13 cellular contexts compared by ENCODE assay signal in the genomic region with DNA sequence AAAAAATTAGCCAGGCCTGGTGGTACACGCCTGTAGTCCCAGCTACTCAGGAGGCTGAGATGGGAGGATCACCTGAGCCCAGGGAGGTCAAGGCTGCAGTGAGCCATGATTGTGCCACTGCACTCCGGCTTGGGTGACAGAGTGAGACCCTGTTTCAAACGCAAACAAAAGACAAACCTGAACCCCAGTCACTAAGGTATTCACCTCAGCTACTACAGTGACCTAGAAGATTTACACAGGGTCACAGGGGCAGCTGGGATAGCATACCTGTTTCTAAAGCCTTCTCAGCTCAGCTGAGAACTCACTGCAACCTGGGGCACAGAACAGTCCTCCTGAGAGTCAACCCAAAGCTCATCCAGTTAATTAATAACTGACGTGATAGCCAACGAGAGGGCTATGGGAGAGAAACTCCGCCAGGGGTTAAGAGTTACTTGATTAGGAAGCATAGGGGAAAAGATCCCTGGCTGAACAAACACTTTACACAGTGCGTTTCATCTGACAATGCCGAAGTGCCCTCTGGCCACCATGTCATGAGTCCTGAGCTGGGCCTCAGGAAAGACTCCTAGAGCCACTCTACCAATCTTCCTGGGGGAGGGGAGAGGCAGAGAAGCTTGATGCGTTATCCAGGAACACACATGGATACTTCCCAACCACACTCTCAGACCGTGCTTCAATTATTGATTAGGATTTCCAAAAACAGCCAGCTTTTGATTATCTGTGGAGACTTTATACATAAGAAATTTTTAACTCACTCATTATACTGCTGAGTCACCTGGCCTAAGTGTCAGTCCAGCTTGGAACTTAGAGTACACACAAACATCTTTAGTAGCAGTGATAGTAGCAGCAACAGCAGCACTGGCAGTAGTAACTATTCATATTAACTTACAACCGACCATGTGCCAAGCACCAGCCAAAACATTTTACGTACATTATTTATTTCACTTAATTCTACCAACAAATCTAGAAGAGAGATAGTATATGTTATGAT. TPM values are rescaled to one million over a fixed set of nuclear protein-coding genes. Genes with fewer than 3 reads are reported as not detected.
DNase-seq lines count a peak whose midpoint lies in the region; TF ChIP-seq lines count a peak whose summit lies in the region.
"Had no signal": no experiment of that assay in that cellular context is flagged by ENCODE, and none has a peak within 500 bp of the region (broad histone marks: within the 10 kb centered on the region; RNA-seq: fewer than 3 reads in every experiment).

No MANE protein-coding gene starts in this region.

- TF ChIP-seq RAD21 in SK-N-SH (IDR thresholded peaks at IDR 0.05; ENCODE audit: low read length), result no peak

- in situ Hi-C loops in GM23248 (cut with MboI), result no loop called here

- H3K27me3 ChIP-seq in BLaER1 (no peaks in the 10 kb centered on the region), GM23248 (replicated peaks; ENCODE audit: insufficient read depth) (no peaks in the 10 kb centered on the region), mesenchymal stem cell (ENCODE audit: control insufficient read depth in 1 of 2, insufficient read depth in 1 of 2, low read length in 2 of 2) (no peaks in the 10 kb centered on the region), SK-N-SH (ENCODE audit: insufficient read depth) (no peaks in the 10 kb centered on the region)

- no peaks in the 10 kb centered on the region for H3K27me3 Mint-ChIP-seq in brain

- H3K4me2 ChIP-seq in BLaER1 (no peak overlapping the region), GM23248 (ENCODE audit: unreplicated experiment) (no peak overlapping the region), mesenchymal stem cell (ENCODE audit: low read length, poor library complexity, severe bottlenecking) (no peak overlapping the region), SK-N-SH (no peak overlapping the region)

- POLR2A ChIA-PET in SK-N-SH (lab: Yijun Ruan, JAX), result no interaction called here

- no peak overlapping the region for H4K91ac ChIP-seq in mesenchymal stem cell (ENCODE audit: low read length)

- peak overlapping the region; percentile 39; the same call in 1 of the 2 replicates for H3K27ac ChIP-seq in BLaER1
- H3K27ac ChIP-seq in GM23248, result no peak overlapping the region
- no peak overlapping the region for H3K27ac ChIP-seq in mesenchymal stem cell (ENCODE audit: low read length, poor library complexity, severe bottlenecking)
- no peak overlapping the region; a peak in 1 of 4 replicates for H3K27ac ChIP-seq in SK-N-SH (ENCODE audit: low read depth in 2 of 2, low read length in 1 of 2)
- H3K27ac ChIP-seq: C4-2B had no signal

- H3K4me3 ChIP-seq in BLaER1, result no peak overlapping the region
- no peak overlapping the region for H3K4me3 ChIP-seq in GM23248
- no peak overlapping the region for H3K4me3 ChIP-seq in mesenchymal stem cell (ENCODE audit: insufficient read depth in 1 of 2, low read depth in 1 of 2, low read length in 2 of 2)
- H3K4me3 ChIP-seq in SK-N-SH (ENCODE audit: low read depth in 2 of 2, low read length in 1 of 2), result no peak overlapping the region
- H3K4me3 ChIP-seq: prostate gland had no signal

- H2BK5ac ChIP-seq in mesenchymal stem cell (ENCODE audit: low read depth, low read length, poor library complexity, severe bottlenecking), result no peak overlapping the region

- H2AK5ac ChIP-seq in mesenchymal stem cell (ENCODE audit: low read length, severe bottlenecking), result no peak overlapping the region

- peak overlapping the region; percentile 19 for H4K8ac ChIP-seq in mesenchymal stem cell (ENCODE audit: low read length)

- intact Hi-C loops in posterior vena cava (cut with DNase I), result loop anchor here in 1 of 2 donors (1.0 kb wide), 1 partner anchor 45 kb away; no protein-coding TSS in a partner anchor

- no peak for TF ChIP-seq EP300 in SK-N-SH (IDR thresholded peaks at IDR 0.05; ENCODE audit: borderline replicate concordance in 1 of 2, low read depth in 1 of 2, low read length in 1 of 2)

- peaks cover 94% of the 10 kb centered on the region for H3K4me1 ChIP-seq in BLaER1
- peaks cover 22% of the 10 kb centered on the region for H3K4me1 ChIP-seq in GM23248 (ENCODE audit: insufficient read depth)
- peaks cover 15% of the 10 kb centered on the region for H3K4me1 ChIP-seq in mesenchymal stem cell (ENCODE audit: control insufficient read depth, insufficient read depth, low read depth, low read length)
- peaks cover 18 to 20% of the 10 kb centered on the region in 2 experiments; a peak in 2 of 4 replicates for H3K4me1 ChIP-seq in SK-N-SH (ENCODE audit: control insufficient read depth in 1 of 2, insufficient read depth in 2 of 2, low read depth in 1 of 2, low read length in 1 of 2)
- H3K4me1 ChIP-seq: prostate gland had no signal

- CTCF ChIA-PET in SK-N-SH (lab: Yijun Ruan, JAX), result interaction anchor here (0.6 to 2.3 kb wide), 5 partner anchors 10 to 365 kb away, joined by 3 to 7 read pairs (median 3); no protein-coding TSS in a partner anchor

- H2BK15ac ChIP-seq in mesenchymal stem cell (ENCODE audit: low read depth, poor library complexity, severe bottlenecking), result no peak overlapping the region

- H3K79me2 ChIP-seq in GM23248 (ENCODE audit: insufficient read depth), result peaks cover 70% of the 10 kb centered on the region
- peaks cover 14% of the 10 kb centered on the region for H3K79me2 ChIP-seq in SK-N-SH (ENCODE audit: insufficient read depth)

- H3K23ac ChIP-seq in mesenchymal stem cell (ENCODE audit: low read length in 2 of 2), result no peak overlapping the region

- no peak overlapping the region for H2BK120ac ChIP-seq in mesenchymal stem cell (ENCODE audit: low read depth, low read length)

- H3K36me3 Mint-ChIP-seq in brain, result peaks cover 70% of the 10 kb centered on the region

- no peak overlapping the region for H2BK12ac ChIP-seq in mesenchymal stem cell (ENCODE audit: low read length in 2 of 2)

- H3K9me2 ChIP-seq in GM23248 (ENCODE audit: insufficient read depth) (no peaks in the 10 kb centered on the region), SK-N-SH (no peaks in the 10 kb centered on the region)

- no peak overlapping the region for H2AFZ ChIP-seq in GM23248
- no peak overlapping the region for H2AFZ ChIP-seq in mesenchymal stem cell (ENCODE audit: low read depth, low read length)
- no peak overlapping the region for H2AFZ ChIP-seq in SK-N-SH (ENCODE audit: low read depth)

- TF ChIP-seq CTCF in brain (conservative IDR thresholded peaks at IDR 0.05) (no peak), SK-N-SH (IDR thresholded peaks at IDR 0.05) (no peak)

- H4K20me1 ChIP-seq in BLaER1, result peaks cover 11% of the 10 kb centered on the region; the same call in 1 of the 2 replicates
- H4K20me1 ChIP-seq in GM23248 (ENCODE audit: insufficient read depth), result no peaks in the 10 kb centered on the region; the same call in 1 of the 2 replicates
- H4K20me1 ChIP-seq in SK-N-SH (ENCODE audit: insufficient read depth), result no peaks in the 10 kb centered on the region; the same call in 1 of the 2 replicates

- H3K14ac ChIP-seq in mesenchymal stem cell (ENCODE audit: low read length in 2 of 2), result no peak overlapping the region

- H3K9me3 Mint-ChIP-seq in brain, result peaks cover 9 to 16% (median 13%) of the 10 kb centered on the region in 5 experiments

- H3K36me3 ChIP-seq in BLaER1, result peaks cover 23% of the 10 kb centered on the region
- H3K36me3 ChIP-seq in GM23248 (ENCODE audit: low read depth), result no peaks in the 10 kb centered on the region
- H3K36me3 ChIP-seq in mesenchymal stem cell (ENCODE audit: control insufficient read depth in 1 of 2, insufficient read depth in 2 of 2, low read depth in 1 of 2, low read length in 2 of 2), result peaks cover 0 to 4% of the 10 kb centered on the region in 2 experiments
- peaks cover 0 to 2% of the 10 kb centered on the region in 2 experiments for H3K36me3 ChIP-seq in SK-N-SH (replicated peaks in 1 of 2; ENCODE audit: control insufficient read depth in 1 of 2, insufficient read depth in 2 of 2, low read length in 1 of 2)
- H3K36me3 ChIP-seq: prostate gland had no signal

- no peak overlapping the region for H3K18ac ChIP-seq in mesenchymal stem cell (ENCODE audit: low read depth in 1 of 2, low read length in 2 of 2)

- H3K4me1 Mint-ChIP-seq in brain, result peaks cover 79% of the 10 kb centered on the region

- H3K27ac Mint-ChIP-seq in brain, result peak overlapping the region in 4 of 5 experiments; percentile 2 to 82 (median 40)

- H3K9ac ChIP-seq in BLaER1 (no peak overlapping the region), GM23248 (no peak overlapping the region), mesenchymal stem cell (ENCODE audit: low read length) (no peak overlapping the region), SK-N-SH (no peak overlapping the region)

- no peak overlapping the region for H3K4me3 Mint-ChIP-seq in brain

- DNase-seq in GM23248 (peak; percentile 9), mesenchymal stem cell (peak; percentile 24), LoVo (ENCODE audit: low spot score) (no peak), posterior vena cava (ENCODE audit: low spot score) (no peak), SK-N-SH (no peak)
- DNase-seq in effector CD8-positive, alpha-beta T cell (lab: John Stamatoyannopoulos, UW), result no peak
- DNase-seq: amniotic stem cell; stimulated activated CD4-positive, alpha-beta T cell treated with anti-CD3 and anti-CD28 coated beads, Interleukin-4, amount 100 ng/mL, for 1 hour; T-helper 1 cell had no signal

- H3K79me1 ChIP-seq in mesenchymal stem cell (replicated peaks; ENCODE audit: low read length, poor library complexity, severe bottlenecking), result peaks cover 42% of the 10 kb centered on the region

- peaks cover 17% of the 10 kb centered on the region; the same call in 1 of the 2 replicates for H3K9me3 ChIP-seq in BLaER1
- no peaks in the 10 kb centered on the region for H3K9me3 ChIP-seq in GM23248 (ENCODE audit: low read depth)
- H3K9me3 ChIP-seq in mesenchymal stem cell (ENCODE audit: control insufficient read depth, low read length), result no peaks in the 10 kb centered on the region
- H3K9me3 ChIP-seq in SK-N-SH, result no peaks in the 10 kb centered on the region
- H3K9me3 ChIP-seq: prostate gland had no signal

- H3K4ac ChIP-seq in mesenchymal stem cell (ENCODE audit: low read depth in 1 of 2, low read length in 2 of 2), result no peak overlapping the region

- H3F3A ChIP-seq in GM23248 (ENCODE audit: insufficient read depth) (no peaks in the 10 kb centered on the region; the same call in 1 of the 2 replicates), SK-N-SH (replicated peaks; ENCODE audit: insufficient read depth) (no peaks in the 10 kb centered on the region)

- 86 to 87% methylated on average over 12 of the region's 12 CpGs for WGBS in GM23248 (ENCODE audit: low coverage in 1 of 2, low lambda C conversion rate in 2 of 2, missing lambda C conversion rate in 2 of 2), 2 experiments
- 88% methylated on average over 9 of the region's 12 CpGs for WGBS in mesenchymal stem cell
- WGBS in SK-N-SH (ENCODE audit: low lambda C conversion rate), result 92% methylated on average over 11 of the region's 12 CpGs

RNA-seq across cellular contexts. Expression of a gene that starts 48.2 kb away (rescaled TPM):
- 15.9 and 18.6 TPM in 2 replicates for total RNA-seq in GM23248 (2014; rRNA removed; shearing (Covaris generic))
- 18.6 and 19.0 TPM in 2 replicates for polyA plus RNA-seq in GM23248 (2016; fragmentation: Nextera tagmentation; extraction: Ambion mirVana)
- 46.4 TPM for polyA plus RNA-seq in brain (ENCODE audit: insufficient read depth, low read depth, low replicate concordance)
- polyA plus RNA-seq in mesenchymal stem cell (2013, experiment 1 of 2), result 28.2 TPM
- 27.4 TPM for polyA plus RNA-seq in mesenchymal stem cell (2013, experiment 2 of 2)
- total RNA-seq in posterior vena cava, result 100 to 1,000 TPM; 138 to 142 TPM
- 9.8 and 12.0 TPM in 2 replicates for polyA plus RNA-seq in SK-N-SH (2012; rRNA removed)
- polyA plus RNA-seq in SK-N-SH (2012; cell fraction: cytosol; rRNA removed), result 10.5 and 11.9 TPM in 2 replicates
- polyA plus RNA-seq in SK-N-SH (2012; cell fraction: nucleus; rRNA removed), result 9.6 and 9.8 TPM in 2 replicates

Comparison
In these comparisons a context has a peak if more than half of its experiments do, and no peak if none do; other contexts are left out.
1. DNase-seq: peak in GM23248 (single experiment) and mesenchymal stem cell (single experiment); none in LoVo (single experiment), posterior vena cava (single experiment), effector CD8-positive, alpha-beta T cell (single experiment) and SK-N-SH (single experiment).